Comparison of ENCODE assay signal across 11 cellular contexts in genomic region chrX:44440006-44440405, GRCh38.
"Had no signal": no experiment of that assay in that cellular context is flagged by ENCODE, and none has a peak within 500 bp of the region (broad histone marks: within the 10 kb centered on the region; RNA-seq: fewer than 3 reads in every experiment).

No MANE protein-coding gene starts in this region.

- H3K4me3 ChIP-seq: GM23248, GM23338, HAP-1 had no signal

- H2AFZ ChIP-seq: GM23248, GM23338 had no signal

- ATAC-seq: GM23338, HCT116 had no signal

- H3K4me1 ChIP-seq: HAP-1 had no signal

- H3K9me3 Mint-ChIP-seq: GM23338, HFFc6 had no signal

- H3K27ac Mint-ChIP-seq: GM23338, H9, HFFc6 had no signal

- H3K9me3 ChIP-seq: HAP-1 had no signal

- H3K4me2 ChIP-seq: GM23338 had no signal

- H3K27ac ChIP-seq: GM23248 had no signal

- H3K9ac ChIP-seq: GM23248 had no signal

- FAIRE-seq: H1, H54 had no signal

- DNase-seq: GM23248, GOT3, H7, H9, HCEC 1CT, HFFc6 had no signal

- H3K36me3 ChIP-seq: HAP-1 had no signal

- H3K4me1 Mint-ChIP-seq: GM23338 had no signal

- H3K4me3 Mint-ChIP-seq: GM23338, H9, HFFc6 had no signal
